23 cellular contexts compared by ENCODE assay signal in the genomic region with DNA sequence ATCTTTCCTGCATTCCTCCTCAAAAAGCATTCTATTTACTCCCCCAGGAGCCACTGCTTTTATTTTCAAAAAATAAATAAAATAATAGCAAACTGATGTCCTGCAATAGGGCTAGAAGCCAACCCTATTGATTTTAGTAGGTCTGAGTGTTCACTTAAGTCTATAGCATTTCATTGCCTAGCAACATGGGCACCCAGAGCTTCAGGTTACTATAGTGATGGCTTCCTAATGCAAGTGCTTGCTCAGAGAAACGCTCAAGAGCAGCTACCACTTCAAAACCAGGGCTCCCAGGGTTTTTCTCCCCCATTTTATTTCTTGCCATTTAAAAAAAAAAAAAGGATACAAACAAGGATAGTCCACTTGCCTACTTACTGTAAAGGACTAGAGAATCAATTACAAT.
DNase-seq lines count a peak whose midpoint lies in the region; ATAC-seq, FAIRE-seq and TF ChIP-seq lines count a peak whose summit lies in the region.
"Had no signal": no experiment of that assay in that cellular context is flagged by ENCODE, and none has a peak within 500 bp of the region (broad histone marks: within the 10 kb centered on the region; RNA-seq: fewer than 3 reads in every experiment).

No MANE protein-coding gene starts in this region.

- no peaks in the 10 kb centered on the region for H3K9me3 Mint-ChIP-seq in activated CD4-positive, alpha-beta T cell treated with anti-CD3 and anti-CD28 coated beads for 36 hours (ENCODE audit: low read depth)
- H3K9me3 Mint-ChIP-seq: CD14-positive monocyte had no signal

- POLR2A ChIA-PET in activated CD4-positive, alpha-beta T cell treated with anti-CD3 and anti-CD28 coated beads for 36 hours (lab: Charles Lee), result no interaction called here

- H3K27me3 Mint-ChIP-seq in activated CD4-positive, alpha-beta T cell treated with anti-CD3 and anti-CD28 coated beads for 36 hours, result no peaks in the 10 kb centered on the region

- intact Hi-C loops in activated CD4-positive, alpha-beta T cell treated with anti-CD3 and anti-CD28 coated beads for 36 hours (cut with DNase I, micrococcal nuclease), result no loop called here

- H3K9me3 ChIP-seq in upper lobe of left lung, result no peaks in the 10 kb centered on the region
- H3K9me3 ChIP-seq: adrenal gland, heart right ventricle, tibial nerve had no signal

- no peaks in the 10 kb centered on the region for H3K27me3 ChIP-seq in upper lobe of left lung
- H3K27me3 ChIP-seq: adrenal gland, heart right ventricle, tibial nerve had no signal

- H3K36me3 Mint-ChIP-seq in activated CD4-positive, alpha-beta T cell treated with anti-CD3 and anti-CD28 coated beads for 36 hours (ENCODE audit: low read depth), result peaks cover 31% of the 10 kb centered on the region

- no peak overlapping the region for H3K4me3 Mint-ChIP-seq in activated CD4-positive, alpha-beta T cell treated with anti-CD3 and anti-CD28 coated beads for 36 hours
- H3K4me3 Mint-ChIP-seq: CD14-positive monocyte had no signal

- H3K36me3 ChIP-seq in upper lobe of left lung, result peaks cover 0 to 49% (median 8%) of the 10 kb centered on the region in 4 donors
- H3K36me3 ChIP-seq: adrenal gland, WERI-Rb-1 had no signal

- ATAC-seq in upper lobe of left lung (ENCODE audit: low FRiP score in 2 of 2), result no peak
- no peak for ATAC-seq in activated CD4-positive, alpha-beta T cell treated with anti-CD3 and anti-CD28 coated beads for 36 hours
- ATAC-seq in GM21528 (IDR thresholded peaks at IDR 0.05; ENCODE audit: low FRiP score, unreplicated experiment), result no peak
- ATAC-seq: heart right ventricle had no signal

- no peak overlapping the region for H3K27ac Mint-ChIP-seq in activated CD4-positive, alpha-beta T cell treated with anti-CD3 and anti-CD28 coated beads for 36 hours
- H3K27ac Mint-ChIP-seq: CD14-positive monocyte had no signal

- H3K4me1 Mint-ChIP-seq in activated CD4-positive, alpha-beta T cell treated with anti-CD3 and anti-CD28 coated beads for 36 hours, result no peaks in the 10 kb centered on the region

- TF ChIP-seq POLR2A in upper lobe of left lung (IDR thresholded peaks at IDR 0.05), result no peak

- DNase-seq in DMS153 treated with DMSO at 0.1 percent for 48 hours (lab: John Stamatoyannopoulos, UW; ENCODE audit: unreplicated experiment), result peak; percentile 90
- DNase-seq in NCI-H1417 (lab: John Stamatoyannopoulos, UW), result peak; percentile 74 to 96 (median 86)
- DNase-seq in NCI-H2227 (lab: John Stamatoyannopoulos, UW; ENCODE audit: unreplicated experiment), result peak; percentile 70
- no peak for DNase-seq in Kasumi-1 (lab: John Stamatoyannopoulos, UW)
- no peak for DNase-seq in upper lobe of left lung
- DNase-seq in activated CD4-positive, alpha-beta T cell treated with anti-CD3 and anti-CD28 coated beads for 36 hours, result no peak
- DNase-seq: activated CD4-positive, alpha-beta T cell treated with anti-CD3 and anti-CD28 coated beads, Interleukin-2, amount 50 U/mL, for 4 hours; activated T-cell treated with anti-CD3 and anti-CD28 coated beads for 4 hours; adrenal gland; heart right ventricle; NCI-H1694; NK-92 treated with Interleukin-12 subunit alpha and Interleukin-12 subunit beta, amount 100 ng/mL, for 24 hours; occipital lobe; small intestine; stimulated activated naive CD4-positive, alpha-beta T cell treated with Interleukin-2 at 50 U/mL for 16 hours; WERI-Rb-1 had no signal

- H3K4me3 ChIP-seq in upper lobe of left lung, result no peak overlapping the region
- H3K4me3 ChIP-seq: adrenal gland, heart right ventricle, SK-N-MC, tibial nerve had no signal

- CTCF ChIA-PET in activated CD4-positive, alpha-beta T cell treated with anti-CD3 and anti-CD28 coated beads for 36 hours (lab: Charles Lee), result interaction anchor here (0.7 kb wide), 1 partner anchor 212 kb away, joined by 3 read pairs; no protein-coding TSS in a partner anchor

- no peak for TF ChIP-seq EP300 in upper lobe of left lung (IDR thresholded peaks at IDR 0.05)

- 67 to 73% methylated on average over 1 of the region's 1 CpG for WGBS in upper lobe of left lung, 2 donors

- FAIRE-seq in islet of Langerhans (lab: Jason Lieb, UNC), result peak; percentile 33
- FAIRE-seq: endothelial cell of umbilical vein, RCC 7860, small intestine had no signal

- H3K4me1 ChIP-seq in upper lobe of left lung, result no peaks in the 10 kb centered on the region
- H3K4me1 ChIP-seq: heart right ventricle had no signal

- no peak overlapping the region for H3K27ac ChIP-seq in upper lobe of left lung
- H3K27ac ChIP-seq: adrenal gland, heart right ventricle, SK-N-MC, tibial nerve, WERI-Rb-1 had no signal

- TF ChIP-seq CTCF in upper lobe of left lung (IDR thresholded peaks at IDR 0.05), result no peak

Comparison
In these comparisons a context has a peak if more than half of its experiments do, and no peak if none do; other contexts are left out.
1. DNase-seq: peak in DMS153 treated with DMSO at 0.1 percent for 48 hours (single experiment), NCI-H1417 (3 of 3) and NCI-H2227 (single experiment); none in Kasumi-1 (0 of 2), upper lobe of left lung (0 of 2) and activated CD4-positive, alpha-beta T cell treated with anti-CD3 and anti-CD28 coated beads for 36 hours (single experiment).